Comparison of ENCODE assay signal across 8 cellular contexts in the genomic region with DNA sequence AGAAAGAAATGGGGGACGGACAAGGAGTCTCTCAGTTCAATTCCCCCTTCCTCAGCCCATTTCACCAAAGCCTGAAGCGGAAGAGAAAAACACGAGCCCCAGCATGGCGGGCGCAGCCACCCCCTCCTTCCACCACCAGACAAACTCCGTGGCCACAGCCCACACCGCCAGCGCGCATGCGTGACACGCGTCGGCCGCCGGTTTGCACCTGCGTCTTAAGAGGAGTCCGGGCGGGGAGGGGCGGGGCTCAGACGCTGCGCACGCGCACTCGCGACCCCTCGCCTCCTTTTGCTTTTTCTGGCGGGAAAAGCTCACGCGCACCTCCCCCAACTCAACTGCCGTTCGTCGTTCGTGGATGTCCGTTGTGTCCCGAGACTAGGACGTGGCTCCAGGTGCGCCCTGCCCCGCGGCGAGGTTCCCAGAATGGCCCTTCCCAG. TPM values are rescaled to one million over a fixed set of nuclear protein-coding genes. Genes with fewer than 3 reads are reported as not detected.
DNase-seq lines count a peak whose midpoint lies in the region; ATAC-seq, FAIRE-seq and TF ChIP-seq lines count a peak whose summit lies in the region.

A gene with protein sequence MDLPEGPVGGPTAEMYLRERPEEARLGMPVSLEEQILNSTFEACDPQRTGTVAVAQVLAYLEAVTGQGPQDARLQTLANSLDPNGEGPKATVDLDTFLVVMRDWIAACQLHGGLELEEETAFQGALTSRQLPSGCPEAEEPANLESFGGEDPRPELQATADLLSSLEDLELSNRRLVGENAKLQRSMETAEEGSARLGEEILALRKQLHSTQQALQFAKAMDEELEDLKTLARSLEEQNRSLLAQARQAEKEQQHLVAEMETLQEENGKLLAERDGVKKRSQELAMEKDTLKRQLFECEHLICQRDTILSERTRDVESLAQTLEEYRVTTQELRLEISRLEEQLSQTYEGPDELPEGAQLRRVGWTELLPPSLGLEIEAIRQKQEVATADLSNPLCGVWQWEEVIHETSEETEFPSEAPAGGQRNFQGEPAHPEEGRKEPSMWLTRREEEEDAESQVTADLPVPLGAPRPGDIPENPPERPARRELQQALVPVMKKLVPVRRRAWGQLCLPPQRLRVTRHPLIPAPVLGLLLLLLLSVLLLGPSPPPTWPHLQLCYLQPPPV (plus strand): TSS at position 314 of the 437 bp plus-strand sequence. CDS start 2,635 bp downstream, outside the sequence.

- no peak within 1 kb of the TSS for H2BK12ac ChIP-seq in H1 (ENCODE audit: low read depth, low read length)

- H3K23ac ChIP-seq in H1 (ENCODE audit: insufficient read length) = no peak within 1 kb of the TSS

- H2BK120ac ChIP-seq in H1 (replicated peaks; ENCODE audit: low read depth, low read length) = no peak within 1 kb of the TSS

- H4K5ac ChIP-seq in H1 (ENCODE audit: insufficient read length, low read depth, low read length) = no peak within 1 kb of the TSS

- H3K4ac ChIP-seq in H1 (replicated peaks; ENCODE audit: insufficient read length, low read depth, low read length) = no peak within 1 kb of the TSS

- H3K18ac ChIP-seq in H1 (ENCODE audit: extremely low read depth, low read length) = no peak within 1 kb of the TSS

- 0 out of 22 replicates have a peak within 1 kb of the TSS, but pooled peaks of 1 of the 11 experiments have one; percentile 17 for H3K9ac ChIP-seq in BLaER1 treated with 17β-estradiol and CSF1 and Interleukin-3, amounts not matched to agents 10 nM and 100 nM
- no peak within 1 kb of the TSS for H3K9ac ChIP-seq in H1 (replicated peaks in 1 of 4; ENCODE audit: extremely low read depth in 1 of 4, low read depth in 3 of 4, low read length in 3 of 4)

- H2BK15ac ChIP-seq in H1 (ENCODE audit: low read length) = no peak within 1 kb of the TSS

- no peaks in the 10 kb centered on the region for H3K36me3 ChIP-seq in BLaER1 treated with 17β-estradiol and CSF1 and Interleukin-3, amounts not matched to agents 10 nM and 100 nM
- H3K36me3 ChIP-seq in H1 (ENCODE audit: control insufficient read depth in 2 of 4, insufficient read depth in 4 of 4, low read length in 3 of 4) = no peaks in the 10 kb centered on the region
- H3K36me3 ChIP-seq in upper lobe of left lung = no peaks in the 10 kb centered on the region

- POLR2A ChIA-PET in H1 (lab: Charles Lee; ENCODE audit: partially characterized antibody) = interaction anchor here (0.6 kb wide), 1 partner anchor 21 kb away, joined by 4 read pairs; no protein-coding TSS in a partner anchor

- CTCF ChIA-PET in H1 (lab: Charles Lee; ENCODE audit: partially characterized antibody) = interaction anchor here (1.0 kb wide), 1 partner anchor 43 kb away, joined by 4 read pairs; no protein-coding TSS in a partner anchor

- TF ChIP-seq CTCF in LNCaP clone FGC (IDR thresholded peaks at IDR 0.05; ENCODE audit: control insufficient read depth, extremely low read depth, insufficient read depth) (no peak), H1 (IDR thresholded peaks at IDR 0.05; ENCODE audit: control extremely low read depth in 1 of 3, insufficient read depth in 1 of 3, low read depth in 1 of 3, low read length in 3 of 3) (no peak), upper lobe of left lung (IDR thresholded peaks at IDR 0.05) (peak in 1 of 6 experiments; percentile 7), omental fat pad (IDR thresholded peaks at IDR 0.05) (no peak)

- no peak within 1 kb of the TSS for H2AFZ ChIP-seq in H1 (ENCODE audit: low read length)

- peaks cover 0 to 19% (median 7%) of the 10 kb centered on the region in 11 experiments; a peak in 9 of 22 replicates for H3K27me3 ChIP-seq in BLaER1 treated with 17β-estradiol and CSF1 and Interleukin-3, amounts not matched to agents 10 nM and 100 nM
- H3K27me3 ChIP-seq in H1 (replicated peaks in 1 of 4; ENCODE audit: control insufficient read depth in 3 of 4, extremely low read depth in 1 of 4, insufficient read depth in 3 of 4, low read length in 3 of 4) (no peaks in the 10 kb centered on the region), upper lobe of left lung (no peaks in the 10 kb centered on the region)

- H2BK5ac ChIP-seq in H1 (ENCODE audit: low read depth, low read length) = no peak within 1 kb of the TSS

- no peaks in the 10 kb centered on the region; the same call in 1 of the 2 replicates for H3K23me2 ChIP-seq in H1 (ENCODE audit: low read depth, low read length)

- H3K9me3 ChIP-seq in BLaER1 treated with 17β-estradiol and CSF1 and Interleukin-3, amounts not matched to agents 10 nM and 100 nM (replicated peaks in 1 of 11) = peaks cover 5 to 13% (median 6%) of the 10 kb centered on the region in 11 experiments; a peak in 18 of 22 replicates
- H3K9me3 ChIP-seq in H1 (ENCODE audit: insufficient read depth in 2 of 2, low read depth in 1 of 2, low read length in 1 of 2) (no peaks in the 10 kb centered on the region), upper lobe of left lung (peaks cover 0 to 2% (median under 1%) of the 10 kb centered on the region in 4 donors)

- H3K27ac ChIP-seq in BLaER1 treated with 17β-estradiol and CSF1 and Interleukin-3, amounts not matched to agents 10 nM and 100 nM = no peak within 1 kb of the TSS
- H3K27ac ChIP-seq in H1 (ENCODE audit: low read depth, low read length) = no peak within 1 kb of the TSS
- H3K27ac ChIP-seq in upper lobe of left lung = peak within 1 kb of the TSS in 1 of 4 donors; percentile 43

- TF ChIP-seq POLR2A in H1 (IDR thresholded peaks at IDR 0.05; ENCODE audit: control extremely low read depth in 1 of 2, low read depth in 2 of 2, low read length in 2 of 2) = no peak
- TF ChIP-seq POLR2A in upper lobe of left lung (IDR thresholded peaks at IDR 0.05) = peak in 1 of 4 donors; percentile 41

- no peaks in the 10 kb centered on the region for H3K79me2 ChIP-seq in H1 (ENCODE audit: control insufficient read depth in 1 of 2, insufficient read depth in 2 of 2, low read length in 2 of 2)

- H3K56ac ChIP-seq in H1 (replicated peaks; ENCODE audit: insufficient read length, low read depth, low read length) = no peak within 1 kb of the TSS

- no peak within 1 kb of the TSS for H2BK20ac ChIP-seq in H1 (ENCODE audit: low read length)

- DNase-seq in LNCaP clone FGC (ENCODE audit: low read depth) (peak; percentile 56), H1 (ENCODE audit: low read depth in 1 of 2, low spot score in 2 of 2) (no peak), posterior vena cava (ENCODE audit: low spot score) (peak; percentile 95), upper lobe of left lung (peak; percentile 83 to 97), omental fat pad (ENCODE audit: low spot score) (no peak), NCI-H2107 (lab: John Stamatoyannopoulos, UW) (no peak)
- DNase-seq in activated CD4-positive, alpha-beta T cell treated with anti-CD3 and anti-CD28 coated beads, Interleukin-2, amount 50 U/mL, for 48 hours = peak; percentile 80 to 81

- H3K14ac ChIP-seq in H1 (ENCODE audit: insufficient read length) = no peak within 1 kb of the TSS

- no peak for FAIRE-seq in H1 (lab: Jason Lieb, UNC)

- peaks cover 0 to 9% (median 0%) of the 10 kb centered on the region in 11 experiments; a peak in 1 of 22 replicates for H4K20me1 ChIP-seq in BLaER1 treated with 17β-estradiol and CSF1 and Interleukin-3, amounts not matched to agents 10 nM and 100 nM
- H4K20me1 ChIP-seq in H1 (replicated peaks in 1 of 2; ENCODE audit: control insufficient read depth in 1 of 2, insufficient read depth in 2 of 2, low read length in 2 of 2) = no peaks in the 10 kb centered on the region

- no peak within 1 kb of the TSS for H3K4me3 ChIP-seq in BLaER1 treated with 17β-estradiol and CSF1 and Interleukin-3, amounts not matched to agents 10 nM and 100 nM
- H3K4me3 ChIP-seq in LNCaP clone FGC (ENCODE audit: low read depth, low read length) (peak within 1 kb of the TSS; percentile 33), H1 (ENCODE audit: extremely low read depth in 1 of 4, insufficient read depth in 2 of 4, low read depth in 3 of 4, low read length in 4 of 4) (no peak within 1 kb of the TSS), upper lobe of left lung (peak within 1 kb of the TSS in 3 of 4 donors; percentile 22 to 37 (median 37))

- no peaks in the 10 kb centered on the region for H3K79me1 ChIP-seq in H1 (ENCODE audit: low read depth, low read length)

- H4K91ac ChIP-seq in H1 (replicated peaks; ENCODE audit: insufficient read length, low read length) = no peak within 1 kb of the TSS

- no peak within 1 kb of the TSS for H4K8ac ChIP-seq in H1 (ENCODE audit: extremely low read depth, insufficient read depth, low read length)

- H3K4me1 ChIP-seq in BLaER1 treated with 17β-estradiol and CSF1 and Interleukin-3, amounts not matched to agents 10 nM and 100 nM = peaks cover 11 to 53% (median 35%) of the 10 kb centered on the region in 10 experiments
- H3K4me1 ChIP-seq in H1 (replicated peaks in 1 of 4; ENCODE audit: control insufficient read depth in 3 of 4, insufficient read depth in 4 of 4, low read length in 3 of 4) (no peaks in the 10 kb centered on the region; a peak in 2 of 7 replicates), upper lobe of left lung (peaks cover 0 to 10% (median 2%) of the 10 kb centered on the region in 4 donors)

- intact Hi-C loops in posterior vena cava (cut with DNase I) = no loop called here

- WGBS in H1 (ENCODE audit: extremely low coverage in 1 of 2, insufficient coverage in 1 of 2, insufficient read length in 1 of 2, insufficient replicate concordance in 2 of 2, low coverage in 1 of 2, low lambda C conversion rate in 2 of 2, missing lambda C conversion rate in 1 of 2), 2 experiments = 97% methylated on average over 19 of the region's 40 CpGs; no CpG with 5 or more reads in 1 of the 2 experiments
- WGBS in upper lobe of left lung, 2 donors = 53 to 55% methylated on average over 30 to 40 of the region's 40 CpGs

- no peak for TF ChIP-seq RAD21 in H1 (IDR thresholded peaks at IDR 0.05 in 1 of 2, conservative IDR thresholded peaks at IDR 0.05 in 1 of 2; ENCODE audit: low read depth in 2 of 2, low read length in 2 of 2)

- peak within 1 kb of the TSS; percentile 44 to 81 (median 72) for H3K4me2 ChIP-seq in BLaER1 treated with 17β-estradiol and CSF1 and Interleukin-3, amounts not matched to agents 10 nM and 100 nM
- H3K4me2 ChIP-seq in H1 (ENCODE audit: insufficient read depth in 1 of 2, low read depth in 2 of 2, low read length in 2 of 2) = no peak within 1 kb of the TSS

- ATAC-seq in upper lobe of left lung (ENCODE audit: low FRiP score in 2 of 2) (peak; percentile 50 to 86), omental fat pad (ENCODE audit: low FRiP score) (no peak)

- TF ChIP-seq EP300 in H1 (IDR thresholded peaks at IDR 0.05; ENCODE audit: borderline replicate concordance in 1 of 2, low read depth in 2 of 2, low read length in 2 of 2) = no peak
- no peak for TF ChIP-seq EP300 in upper lobe of left lung (IDR thresholded peaks at IDR 0.05)

- no peak within 1 kb of the TSS for H2AK5ac ChIP-seq in H1 (ENCODE audit: low read depth, low read length)

RNA-seq across cellular contexts. Expression of the gene that starts here (rescaled TPM):
- 0.19 and 0.57 TPM in 2 replicates for total RNA-seq in H1 (2021; fragmentation: NEBNext Ultra II Directional; extraction: Animal tissue kit (Norgen Biotek cat#: 25700))
- 0.05 and 0.28 TPM in 2 replicates for polyA plus RNA-seq in H1 (2011; rRNA removed)
- polyA plus RNA-seq in H1 (2011; cell fraction: cytosol; rRNA removed) = 0.21 TPM
- 0.76 TPM for polyA plus RNA-seq in H1 (2011; cell fraction: nucleus; rRNA removed)
- polyA plus RNA-seq in H1 (2012, experiment 1 of 2) = 0.12 to 0.42 TPM in 2 of 4 replicates, not detected in the others
- polyA plus RNA-seq in H1 (2012, experiment 2 of 2) = not detected
- polyA plus RNA-seq in H1 (2013, experiment 1 of 2) = 0.12 TPM
- 0.07 TPM for polyA plus RNA-seq in H1 (2013, experiment 2 of 2)
- 0.17 TPM in 1 of 2 replicates, not detected in the other for polyA minus RNA-seq in H1 (2011; rRNA and poly(A)+ RNA removed)
- not detected for polyA minus RNA-seq in H1 (2011; cell fraction: cytosol; rRNA and poly(A)+ RNA removed)
- polyA minus RNA-seq in H1 (2011; cell fraction: nucleus; rRNA and poly(A)+ RNA removed) = not detected
- total RNA-seq in posterior vena cava (not detected), upper lobe of left lung (1 to 10 TPM in 3 of 6 donors, under 1 TPM in 1, not detected in 2; 0.61 to 6.9 (median 1.6) TPM), omental fat pad (under 1 TPM in 1 of 4 donors, not detected in 3; 0.56 TPM)

Comparison
In these comparisons a context has a peak if more than half of its experiments do, and no peak if none do; other contexts are left out.
1. Peak in DNase-seq in posterior vena cava; RNA of the gene not detected or under 1 TPM.
2. H3K4me2 ChIP-seq: peak in BLaER1 treated with 17β-estradiol and CSF1 and Interleukin-3, amounts not matched to agents 10 nM and 100 nM (11 of 11); none in H1 (0 of 2).
3. H3K4me3 ChIP-seq: peak in LNCaP clone FGC (single experiment) and upper lobe of left lung (3 of 4); none in BLaER1 treated with 17β-estradiol and CSF1 and Interleukin-3, amounts not matched to agents 10 nM and 100 nM (0 of 10) and H1 (0 of 4).
4. DNase-seq: peak in LNCaP clone FGC (single experiment), activated CD4-positive, alpha-beta T cell treated with anti-CD3 and anti-CD28 coated beads, Interleukin-2, amount 50 U/mL, for 48 hours (2 of 2) and upper lobe of left lung (2 of 2); none in H1 (0 of 2), omental fat pad (single experiment) and NCI-H2107 (single experiment).